7 cellular contexts compared by ENCODE assay signal in the genomic region with DNA sequence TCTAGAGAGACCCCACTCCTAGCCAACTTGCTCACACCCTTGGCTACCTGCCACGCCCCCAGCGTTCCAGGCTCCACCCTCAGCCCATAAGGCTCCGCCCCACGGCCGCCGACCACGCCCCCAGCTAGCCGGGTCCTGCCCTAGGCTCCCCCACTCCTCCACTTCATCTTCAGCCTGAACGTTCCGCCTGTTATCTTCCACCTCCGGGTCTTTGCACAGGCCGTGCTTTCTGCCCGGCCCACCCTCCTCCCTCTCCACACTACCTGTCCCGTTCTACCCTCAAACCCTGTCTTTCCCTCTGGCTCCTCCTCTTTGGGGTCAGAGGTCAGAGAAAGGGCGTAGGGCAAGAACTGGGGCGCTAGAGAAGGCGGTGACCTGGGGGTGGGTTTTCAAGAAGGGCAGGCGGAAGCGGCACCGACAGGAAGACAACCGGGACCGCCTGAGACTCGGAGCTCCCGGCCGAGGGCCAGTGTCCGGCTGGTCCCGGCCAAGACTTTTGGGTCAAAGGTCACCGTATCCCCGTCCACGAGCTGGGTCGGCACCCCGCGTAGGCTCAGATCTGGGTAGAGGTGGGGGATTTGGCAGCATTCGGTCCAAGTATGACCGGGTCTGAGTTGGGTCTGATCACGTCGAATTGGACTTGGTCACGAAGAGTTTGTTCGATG. TPM values are rescaled to one million over a fixed set of nuclear protein-coding genes. Genes with fewer than 3 reads are reported as not detected.
DNase-seq lines count a peak whose midpoint lies in the region; ATAC-seq and TF ChIP-seq lines count a peak whose summit lies in the region.

No MANE protein-coding gene starts in this region.

- no peaks in the 10 kb centered on the region for H3K9me3 ChIP-seq in WERI-Rb-1 (ENCODE audit: severe bottlenecking)
- H3K9me3 ChIP-seq in naive thymus-derived CD4-positive, alpha-beta T cell (ENCODE audit: control insufficient read depth in 2 of 3, low read length in 3 of 3) = no peaks in the 10 kb centered on the region

- peaks cover 6 to 16% of the 10 kb centered on the region in 2 donors for H3K4me1 ChIP-seq in naive thymus-derived CD4-positive, alpha-beta T cell (ENCODE audit: control insufficient read depth in 2 of 2, insufficient read depth in 2 of 2, low read length in 2 of 2)

- intact Hi-C loops in naive thymus-derived CD4-positive, alpha-beta T cell (cut with micrococcal nuclease) = loop anchor here (1.0 kb wide), 2 partner anchors 20 to 31 kb away; a partner anchor contains a TSS

- peaks cover 40 to 63% (median 52%) of the 10 kb centered on the region in 5 donors for H3K27me3 Mint-ChIP-seq in naive thymus-derived CD4-positive, alpha-beta T cell

- DNase-seq in WERI-Rb-1 (peak; percentile 73), epithelial cell of esophagus (ENCODE audit: low read depth) (no peak), NCI-H1048 (lab: John Stamatoyannopoulos, UW) (no peak)
- peak in 2 of 9 donors; percentile 21 to 47 for DNase-seq in naive thymus-derived CD4-positive, alpha-beta T cell

- no peak for TF ChIP-seq CTCF in GM12875 (IDR thresholded peaks at IDR 0.05; ENCODE audit: borderline replicate concordance, insufficient read depth, low read depth, low read length)
- no peak for TF ChIP-seq CTCF in WERI-Rb-1 (IDR thresholded peaks at IDR 0.05; ENCODE audit: low read depth, low read length)
- no peak for TF ChIP-seq CTCF in epithelial cell of esophagus (IDR thresholded peaks at IDR 0.05; ENCODE audit: insufficient read depth, low read depth, low read length, missing control alignments)

- TF ChIP-seq EP300 in Ishikawa (IDR thresholded peaks at IDR 0.05; ENCODE audit: borderline replicate concordance) = no peak

- peak; percentile 21 for ATAC-seq in naive thymus-derived CD4-positive, alpha-beta T cell
- ATAC-seq in HG03565 (IDR thresholded peaks at IDR 0.05; ENCODE audit: unreplicated experiment) = no peak

- peaks cover 11 to 25% (median 20%) of the 10 kb centered on the region in 7 donors for H3K4me1 Mint-ChIP-seq in naive thymus-derived CD4-positive, alpha-beta T cell

- H3K4me3 ChIP-seq in GM12875 (ENCODE audit: low read depth, low read length) (peak overlapping the region; percentile 55), WERI-Rb-1 (ENCODE audit: low read depth, low read length) (peak overlapping the region; percentile 42), epithelial cell of esophagus (ENCODE audit: low read length) (peak overlapping the region; percentile 43)
- peak overlapping the region; percentile 46 for H3K4me3 ChIP-seq in naive thymus-derived CD4-positive, alpha-beta T cell (ENCODE audit: low read length)

- H3K27me3 ChIP-seq in WERI-Rb-1 (ENCODE audit: insufficient read depth, low read depth, severe bottlenecking) = no peaks in the 10 kb centered on the region
- H3K27me3 ChIP-seq in naive thymus-derived CD4-positive, alpha-beta T cell (ENCODE audit: control insufficient read depth in 2 of 2, insufficient read depth in 2 of 2, low read length in 2 of 2) = peaks cover 12 to 28% of the 10 kb centered on the region in 2 donors

- peak overlapping the region in 1 of 9 donors; percentile 68 for H3K27ac Mint-ChIP-seq in naive thymus-derived CD4-positive, alpha-beta T cell

- POLR2A ChIA-PET in naive thymus-derived CD4-positive, alpha-beta T cell (lab: Charles Lee) = interaction anchor here (1.0 to 1.3 kb wide), 2 partner anchors 32 to 56 kb away, joined by 3 to 4 read pairs; no protein-coding TSS in a partner anchor

- no peaks in the 10 kb centered on the region for H3K36me3 ChIP-seq in WERI-Rb-1
- no peaks in the 10 kb centered on the region for H3K36me3 ChIP-seq in naive thymus-derived CD4-positive, alpha-beta T cell (ENCODE audit: control insufficient read depth in 2 of 3, insufficient read depth in 3 of 3, low read length in 3 of 3)

- no peak for TF ChIP-seq RAD21 in Ishikawa (IDR thresholded peaks at IDR 0.05; ENCODE audit: low read depth)

- peak overlapping the region; percentile 80 to 90 (median 87) for H3K4me3 Mint-ChIP-seq in naive thymus-derived CD4-positive, alpha-beta T cell

- CTCF ChIA-PET in naive thymus-derived CD4-positive, alpha-beta T cell (lab: Charles Lee) = interaction anchor here (0.6 to 1.4 kb wide), 3 partner anchors 9 to 962 kb away, joined by 3 to 7 read pairs (median 3); no protein-coding TSS in a partner anchor

- H3K9me3 Mint-ChIP-seq in naive thymus-derived CD4-positive, alpha-beta T cell = peaks cover 0 to 2% (median 0%) of the 10 kb centered on the region in 11 donors

- no peaks in the 10 kb centered on the region for H3K36me3 Mint-ChIP-seq in naive thymus-derived CD4-positive, alpha-beta T cell

- H3K27ac ChIP-seq in WERI-Rb-1 = peak overlapping the region; percentile 54
- H3K27ac ChIP-seq in naive thymus-derived CD4-positive, alpha-beta T cell (ENCODE audit: low read depth, low read length) = no peak overlapping the region

TF ChIP-seq in Ishikawa, 13 proteins besides CTCF, POLR2A, EP300 and RAD21:
- TF ChIP-seq ZBTB7A (IDR thresholded peaks at IDR 0.05; ENCODE audit: low read depth) (0 out of 2 replicates have a peak, but pooled peaks have one; percentile 37), EGR1 (IDR thresholded peaks at IDR 0.05) (no peak), TAF1 (IDR thresholded peaks at IDR 0.05; ENCODE audit: low read depth) (peak; percentile 13; the same call in 1 of the 2 replicates)

RNA-seq across cellular contexts. Expression of a gene that starts 2.2 kb away (rescaled TPM):
- not detected for total RNA-seq in naive thymus-derived CD4-positive, alpha-beta T cell
- polyA plus RNA-seq in naive thymus-derived CD4-positive, alpha-beta T cell = not detected

RNA-seq across cellular contexts. Expression of a gene that starts 20.1 kb away (rescaled TPM):
- total RNA-seq in naive thymus-derived CD4-positive, alpha-beta T cell = 10 to 100 TPM in 2 of 5 experiments, 1 to 10 TPM in 3; 5.7 to 16.7 (median 8.8) TPM
- polyA plus RNA-seq in naive thymus-derived CD4-positive, alpha-beta T cell = 1 to 10 TPM; 1.9 to 3.3 TPM

RNA-seq across cellular contexts. Expression of a gene that starts 31.0 kb away (rescaled TPM):
- total RNA-seq in naive thymus-derived CD4-positive, alpha-beta T cell = 1 to 10 TPM; 4.8 to 9.4 (median 6.7) TPM
- polyA plus RNA-seq in naive thymus-derived CD4-positive, alpha-beta T cell = 10 to 100 TPM in 1 of 2 donors, 1 to 10 TPM in 1; 7.0 to 15.5 TPM

RNA-seq across cellular contexts. Expression of a gene that starts 50.3 kb away (rescaled TPM):
- total RNA-seq in naive thymus-derived CD4-positive, alpha-beta T cell = 10 to 100 TPM in 2 of 5 experiments, 1 to 10 TPM in 3; 4.7 to 28.3 (median 9.1) TPM
- under 1 TPM; 0.19 to 0.24 TPM for polyA plus RNA-seq in naive thymus-derived CD4-positive, alpha-beta T cell

RNA-seq across cellular contexts. Expression of a gene that starts 50.4 kb away (rescaled TPM):
- 100 to 1,000 TPM in 2 of 5 experiments, 10 to 100 TPM in 3; 51.3 to 514 (median 59.5) TPM for total RNA-seq in naive thymus-derived CD4-positive, alpha-beta T cell
- polyA plus RNA-seq in naive thymus-derived CD4-positive, alpha-beta T cell = 1 to 10 TPM; 6.7 to 7.6 TPM
